Comparison of ENCODE assay signal across 12 cellular contexts in the genomic region with DNA sequence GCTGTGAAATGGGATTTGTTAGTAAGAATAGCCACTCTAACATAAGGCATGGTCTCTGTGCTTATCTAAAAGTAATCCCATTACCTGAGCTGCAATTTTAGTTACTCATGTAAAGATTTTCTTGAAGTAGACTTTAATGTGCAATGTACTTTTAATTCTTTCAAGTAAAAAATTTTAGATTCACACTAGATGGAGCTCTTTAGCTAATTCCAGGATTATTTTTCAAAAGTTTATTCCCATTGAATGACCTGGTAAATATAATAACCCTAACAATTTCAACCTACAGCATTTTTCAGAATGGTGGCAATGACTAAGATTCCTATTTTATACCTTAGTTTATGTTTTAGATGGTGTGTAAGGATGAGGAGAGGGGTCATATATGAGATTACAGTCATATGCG. TPM values are rescaled to one million over a fixed set of nuclear protein-coding genes. Genes with fewer than 3 reads are reported as not detected.
A peak's percentile ranks its signal among the peaks of the same experiment; 100 is the strongest.
DNase-seq lines count a peak whose midpoint lies in the region; ATAC-seq, FAIRE-seq and TF ChIP-seq lines count a peak whose summit lies in the region.
"Had no signal": no experiment of that assay in that cellular context is flagged by ENCODE, and none has a peak within 500 bp of the region (broad histone marks: within the 10 kb centered on the region; RNA-seq: fewer than 3 reads in every experiment).

No MANE protein-coding gene starts in this region.

- DNase-seq in D721Med (ENCODE audit: insufficient read length, low spot score), result no peak
- peak; percentile 1 for DNase-seq in NCI-H1694 (lab: John Stamatoyannopoulos, UW)
- DNase-seq in chondrocyte (ENCODE audit: low spot score), result no peak
- peak; percentile 11 for DNase-seq in midbrain (lab: John Stamatoyannopoulos, UW)
- no peak for DNase-seq in NCI-H2081 treated with DMSO at 0.1 percent for 48 hours (lab: John Stamatoyannopoulos, UW)
- DNase-seq in HEK293T (ENCODE audit: extremely low spot score), result no peak
- DNase-seq in caudate nucleus (lab: John Stamatoyannopoulos, UW), result no peak
- DNase-seq: activated T-cell treated with anti-CD3 and anti-CD28 coated beads for 4 hours, DMS79 treated with DMSO at 0.1 percent for 48 hours, NCI-H345, nucleus accumbens had no signal

- no peaks in the 10 kb centered on the region for H3K9me3 Mint-ChIP-seq in chondrocyte (ENCODE audit: low read depth)

- H3K27ac ChIP-seq in caudate nucleus (ENCODE audit: low read depth, low read length), result no peak overlapping the region

- ATAC-seq in GM21423 (IDR thresholded peaks at IDR 0.05; ENCODE audit: unreplicated experiment), result no peak

- peaks cover 32% of the 10 kb centered on the region for H3K36me3 Mint-ChIP-seq in chondrocyte (ENCODE audit: low read depth)

- POLR2A ChIA-PET in HEK293T (lab: Yijun Ruan, JAX), result interaction anchor here (1.0 kb wide), 1 partner anchor 18 kb away, joined by 3 read pairs; a partner anchor contains a TSS

- H3K27ac Mint-ChIP-seq in chondrocyte (ENCODE audit: unreplicated experiment), result peak overlapping the region; percentile 42

- TF ChIP-seq CTCF in D721Med (IDR thresholded peaks at IDR 0.05; ENCODE audit: insufficient read depth, missing control alignments), result peak; percentile 36
- TF ChIP-seq CTCF in chondrocyte (IDR thresholded peaks at IDR 0.05), result peak; percentile 87

- no peaks in the 10 kb centered on the region for H3K27me3 Mint-ChIP-seq in chondrocyte (ENCODE audit: low read depth)

- no peak overlapping the region for H3K4me3 Mint-ChIP-seq in chondrocyte (ENCODE audit: unreplicated experiment)

- FAIRE-seq in D721Med (lab: Jason Lieb, UNC), result peak; percentile 11

- CTCF ChIA-PET in HEK293T (lab: Yijun Ruan, JAX), result interaction anchor here (1.0 kb wide), 2 partner anchors 11 to 282 kb away, joined by 3 read pairs; no protein-coding TSS in a partner anchor

- H3K4me1 Mint-ChIP-seq in chondrocyte (ENCODE audit: low read depth), result peaks cover 11% of the 10 kb centered on the region

TF ChIP-seq in HEK293T, 16 proteins besides CTCF, POLR2A, EP300 and RAD21:
- TF ChIP-seq NFRKB (IDR thresholded peaks at IDR 0.05), result no peak

RNA-seq across cellular contexts. Expression of a gene that starts 18.1 kb away (rescaled TPM):
- total RNA-seq in chondrocyte, result 17.8 to 21.2 TPM (median 18.9 TPM) in 3 replicates

Comparison
In these comparisons a context has a peak if more than half of its experiments do, and no peak if none do; other contexts are left out.
1. DNase-seq: peak in NCI-H1694 (single experiment) and midbrain (single experiment); none in D721Med (single experiment), chondrocyte (single experiment), NCI-H2081 treated with DMSO at 0.1 percent for 48 hours (single experiment), HEK293T (single experiment) and caudate nucleus (0 of 61).